Comparison of ENCODE assay signal across 11 cellular contexts in genomic region chr13:108859202-108860012, GRCh38.
DNase-seq lines count a peak whose midpoint lies in the region; ATAC-seq, FAIRE-seq and TF ChIP-seq lines count a peak whose summit lies in the region.
"Had no signal": no experiment of that assay in that cellular context is flagged by ENCODE, and none has a peak within 500 bp of the region (broad histone marks: within the 10 kb centered on the region; RNA-seq: fewer than 3 reads in every experiment).

No MANE protein-coding gene starts in this region.

- TF ChIP-seq CTCF in H1 (IDR thresholded peaks at IDR 0.05; ENCODE audit: control extremely low read depth in 1 of 3, insufficient read depth in 1 of 3, low read depth in 1 of 3, low read length in 3 of 3): no peak
- TF ChIP-seq CTCF in omental fat pad (IDR thresholded peaks at IDR 0.05): no peak

- H3K79me2 ChIP-seq in H1 (ENCODE audit: control insufficient read depth in 1 of 2, insufficient read depth in 2 of 2, low read length in 2 of 2): no peaks in the 10 kb centered on the region

- POLR2A ChIA-PET in H1 (lab: Charles Lee; ENCODE audit: partially characterized antibody): no interaction called here

- H4K91ac ChIP-seq in H1 (replicated peaks; ENCODE audit: insufficient read length, low read length): no peak overlapping the region

- no peaks in the 10 kb centered on the region for H3K36me3 ChIP-seq in H1 (ENCODE audit: control insufficient read depth in 2 of 4, insufficient read depth in 4 of 4, low read length in 3 of 4)

- DNase-seq in EL (peak; percentile 80), NCI-H187 treated with DMSO at 0.1 percent for 48 hours (lab: John Stamatoyannopoulos, UW) (peak; percentile 10), H1 (ENCODE audit: low read depth in 1 of 2, low spot score in 2 of 2) (no peak), omental fat pad (ENCODE audit: low spot score) (no peak), MV-4-11 (lab: John Stamatoyannopoulos, UW) (no peak)
- DNase-seq: NCI-H748 treated with DMSO at 0.1 percent for 48 hours; stimulated activated CD4-positive, alpha-beta T cell treated with anti-CD3 and anti-CD28 coated beads, Interleukin-4, amount 100 ng/mL, for 1 hour had no signal

- WGBS in H1 (ENCODE audit: extremely low coverage in 1 of 2, insufficient coverage in 1 of 2, insufficient read length in 1 of 2, insufficient replicate concordance in 2 of 2, low coverage in 1 of 2, low lambda C conversion rate in 2 of 2, missing lambda C conversion rate in 1 of 2), 2 experiments: 83% methylated on average over 8 of the region's 8 CpGs; no CpG with 5 or more reads in 1 of the 2 experiments

- H3K27ac ChIP-seq in H1 (ENCODE audit: low read depth, low read length): no peak overlapping the region

- FAIRE-seq in H1 (lab: Jason Lieb, UNC): no peak

- H2AK5ac ChIP-seq in H1 (ENCODE audit: low read depth, low read length): no peak overlapping the region

- CTCF ChIA-PET in H1 (lab: Charles Lee; ENCODE audit: partially characterized antibody): interaction anchor here (0.7 kb wide), 1 partner anchor 80 kb away, joined by 3 read pairs; no protein-coding TSS in a partner anchor

- H3K23ac ChIP-seq in H1 (ENCODE audit: insufficient read length): no peak overlapping the region

- no peaks in the 10 kb centered on the region for H3K4me1 Mint-ChIP-seq in activated T-helper 17 cell treated with anti-CD3 and anti-CD28 coated beads, Interleukin-2, amount 50 U/mL, for 72 hours

- TF ChIP-seq RAD21 in H1 (IDR thresholded peaks at IDR 0.05 in 1 of 2, conservative IDR thresholded peaks at IDR 0.05 in 1 of 2; ENCODE audit: low read depth in 2 of 2, low read length in 2 of 2): no peak

- no peak overlapping the region for H2AFZ ChIP-seq in H1 (ENCODE audit: low read length)

- H4K20me1 ChIP-seq in H1 (replicated peaks in 1 of 2; ENCODE audit: control insufficient read depth in 1 of 2, insufficient read depth in 2 of 2, low read length in 2 of 2): no peaks in the 10 kb centered on the region

- peaks cover 0 to 5% (median 3%) of the 10 kb centered on the region in 4 experiments; a peak in 4 of 7 replicates for H3K4me1 ChIP-seq in H1 (replicated peaks in 1 of 4; ENCODE audit: control insufficient read depth in 3 of 4, insufficient read depth in 4 of 4, low read length in 3 of 4)

- H3K27me3 Mint-ChIP-seq in activated T-helper 17 cell treated with anti-CD3 and anti-CD28 coated beads, Interleukin-2, amount 50 U/mL, for 72 hours: peaks cover 3% of the 10 kb centered on the region
- H3K27me3 Mint-ChIP-seq: IgD-negative memory B cell had no signal

- H3K23me2 ChIP-seq in H1 (ENCODE audit: low read depth, low read length): no peaks in the 10 kb centered on the region

- H3K9me3 ChIP-seq in H1 (ENCODE audit: insufficient read depth in 2 of 2, low read depth in 1 of 2, low read length in 1 of 2): no peaks in the 10 kb centered on the region

- H4K8ac ChIP-seq in H1 (ENCODE audit: extremely low read depth, insufficient read depth, low read length): no peak overlapping the region

- H4K5ac ChIP-seq in H1 (ENCODE audit: insufficient read length, low read depth, low read length): no peak overlapping the region

- no peak overlapping the region for H3K4me2 ChIP-seq in H1 (ENCODE audit: insufficient read depth in 1 of 2, low read depth in 2 of 2, low read length in 2 of 2)

- no peak overlapping the region for H3K9ac ChIP-seq in H1 (replicated peaks in 1 of 4; ENCODE audit: extremely low read depth in 1 of 4, low read depth in 3 of 4, low read length in 3 of 4)

- H2BK120ac ChIP-seq in H1 (replicated peaks; ENCODE audit: low read depth, low read length): no peak overlapping the region

- H3K79me1 ChIP-seq in H1 (ENCODE audit: low read depth, low read length): no peaks in the 10 kb centered on the region

- no peaks in the 10 kb centered on the region for H3K36me3 Mint-ChIP-seq in activated T-helper 17 cell treated with anti-CD3 and anti-CD28 coated beads, Interleukin-2, amount 50 U/mL, for 72 hours (ENCODE audit: low read depth)

- no peaks in the 10 kb centered on the region for H3K27me3 ChIP-seq in H1 (replicated peaks in 1 of 4; ENCODE audit: control insufficient read depth in 3 of 4, extremely low read depth in 1 of 4, insufficient read depth in 3 of 4, low read length in 3 of 4)

- H3K4ac ChIP-seq in H1 (replicated peaks; ENCODE audit: insufficient read length, low read depth, low read length): no peak overlapping the region

- TF ChIP-seq POLR2A in H1 (IDR thresholded peaks at IDR 0.05; ENCODE audit: control extremely low read depth in 1 of 2, low read depth in 2 of 2, low read length in 2 of 2): no peak

- no peak overlapping the region for H2BK15ac ChIP-seq in H1 (ENCODE audit: low read length)

- no peak overlapping the region for H2BK5ac ChIP-seq in H1 (ENCODE audit: low read depth, low read length)

- no peak overlapping the region for H2BK12ac ChIP-seq in H1 (ENCODE audit: low read depth, low read length)

- ATAC-seq in omental fat pad (ENCODE audit: low FRiP score): peak; percentile 32
- no peak for ATAC-seq in activated T-helper 17 cell treated with anti-CD3 and anti-CD28 coated beads, Interleukin-2, amount 50 U/mL, for 72 hours (replicated peaks)
- ATAC-seq in GM18858 (IDR thresholded peaks at IDR 0.05; ENCODE audit: unreplicated experiment): no peak
- no peak for ATAC-seq in GM19452 (IDR thresholded peaks at IDR 0.05; ENCODE audit: unreplicated experiment)

- no peak overlapping the region for H3K56ac ChIP-seq in H1 (replicated peaks; ENCODE audit: insufficient read length, low read depth, low read length)

- no peak for TF ChIP-seq EP300 in H1 (IDR thresholded peaks at IDR 0.05; ENCODE audit: borderline replicate concordance in 1 of 2, low read depth in 2 of 2, low read length in 2 of 2)

- H3K27ac Mint-ChIP-seq in activated T-helper 17 cell treated with anti-CD3 and anti-CD28 coated beads, Interleukin-2, amount 50 U/mL, for 72 hours: no peak overlapping the region
- H3K27ac Mint-ChIP-seq: IgD-negative memory B cell had no signal

- no peaks in the 10 kb centered on the region for H3K9me3 Mint-ChIP-seq in activated T-helper 17 cell treated with anti-CD3 and anti-CD28 coated beads, Interleukin-2, amount 50 U/mL, for 72 hours

- H2BK20ac ChIP-seq in H1 (ENCODE audit: low read length): no peak overlapping the region

- no peak overlapping the region for H3K4me3 ChIP-seq in H1 (ENCODE audit: extremely low read depth in 1 of 4, insufficient read depth in 2 of 4, low read depth in 3 of 4, low read length in 4 of 4)

- H3K14ac ChIP-seq in H1 (ENCODE audit: insufficient read length): no peak overlapping the region

- no peak overlapping the region for H3K18ac ChIP-seq in H1 (ENCODE audit: extremely low read depth, low read length)

- no peak overlapping the region for H3K4me3 Mint-ChIP-seq in activated T-helper 17 cell treated with anti-CD3 and anti-CD28 coated beads, Interleukin-2, amount 50 U/mL, for 72 hours

TF ChIP-seq in H1, 55 proteins besides CTCF, POLR2A, EP300 and RAD21:
- TF ChIP-seq TEAD4 (IDR thresholded peaks at IDR 0.05; ENCODE audit: low read depth, low read length) (peak; percentile 44), BACH1 (IDR thresholded peaks at IDR 0.05; ENCODE audit: low read length) (no peak)
TF ChIP-seq in H1: peak in this region for 1.

Comparison
In these comparisons a context has a peak if more than half of its experiments do, and no peak if none do; other contexts are left out.
1. DNase-seq: peak in EL (single experiment) and NCI-H187 treated with DMSO at 0.1 percent for 48 hours (single experiment); none in H1 (0 of 2), omental fat pad (single experiment) and MV-4-11 (single experiment).